ENCODE assay signal across 34 cellular contexts in the genomic region with DNA sequence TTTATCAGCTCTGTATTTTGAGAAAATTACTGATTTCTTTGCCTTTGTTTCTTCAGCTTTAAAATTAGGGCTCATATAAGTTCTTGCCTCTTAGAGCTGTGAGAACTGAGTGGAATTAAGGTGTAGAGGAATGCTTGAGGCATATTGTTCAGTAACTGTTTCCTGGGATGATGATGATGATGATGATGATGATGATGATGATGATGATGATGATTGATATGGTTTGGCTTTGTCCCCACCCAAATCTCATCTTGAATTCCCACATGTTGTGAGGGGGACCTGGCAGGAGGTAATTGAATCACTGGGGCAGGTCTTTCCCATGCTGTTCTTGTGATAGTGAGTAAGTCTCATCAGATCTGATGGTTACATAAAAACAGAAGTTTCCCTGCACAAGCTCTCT.
"Had no signal": no experiment of that assay in that cellular context is flagged by ENCODE, and none has a peak within 500 bp of the region (broad histone marks: within the 10 kb centered on the region; RNA-seq: fewer than 3 reads in every experiment).

No MANE protein-coding gene starts in this region.

- H3K4me1 ChIP-seq: adrenal gland, ascending aorta, body of pancreas, breast epithelium had no signal

- H3K36me3 ChIP-seq: adrenal gland, ascending aorta, brain microvascular endothelial cell, breast epithelium, cardiac muscle cell had no signal

- H3K4me3 ChIP-seq: adrenal gland, ascending aorta, body of pancreas, breast epithelium, cardiac muscle cell had no signal

- H3K9me3 ChIP-seq: adrenal gland, ascending aorta had no signal

- FAIRE-seq: astrocyte, bronchial epithelial cell had no signal

- H3K27ac ChIP-seq: adrenal gland, ascending aorta, body of pancreas, brain microvascular endothelial cell, breast epithelium, cardiac muscle cell had no signal

- H3K27me3 ChIP-seq: adrenal gland, ascending aorta, body of pancreas, brain microvascular endothelial cell, breast epithelium, cardiac muscle cell had no signal

- DNase-seq: activated effector memory CD4-positive, alpha-beta T cell treated with anti-CD3 and anti-CD28 coated beads, Interleukin-2, amount 50 U/mL, for 16 hours; activated effector memory CD4-positive, alpha-beta T cell treated with Interleukin-2 at 50 U/mL for 16 hours; activated gamma-delta T cell; activated gamma-delta T cell treated with Interleukin-2 at 50 U/mL for 16 hours; activated naive CD4-positive, alpha-beta T cell; activated naive CD4-positive, alpha-beta T cell treated with anti-CD3 and anti-CD28 coated beads for 36 hours; activated naive CD4-positive, alpha-beta T cell treated with anti-CD3 and anti-CD28 coated beads, Interleukin-2, amount 10 ng/mL, durations not matched to agents 7 days and 5 days; activated naive CD4-positive, alpha-beta T cell treated with anti-CD3 and anti-CD28 coated beads, Interleukin-2, amount 50 U/mL, for 16 hours; activated naive CD4-positive, alpha-beta T cell treated with Interleukin-2 at 50 U/mL for 16 hours; activated naive CD8-positive, alpha-beta T cell treated with anti-CD3 and anti-CD28 coated beads for 36 hours; activated naive CD8-positive, alpha-beta T cell treated with anti-CD3 and anti-CD28 coated beads, Interleukin-2, amount 10 ng/mL, durations not matched to agents 7 days and 5 days; activated naive CD8-positive, alpha-beta T cell treated with anti-CD3 and anti-CD28 coated beads, Interleukin-2, amount 50 U/mL, for 24 hours; activated T-cell treated with anti-CD3 and anti-CD28 coated beads, Interleukin-2, amount 50 U/mL, for 1 hour; activated T-cell treated with anti-CD3 and anti-CD28 coated beads, Interleukin-2, amount 50 U/mL, for 24 hours; activated T-cell treated with anti-CD3 and anti-CD28 coated beads, Interleukin-2, amount 50 U/mL, for 4 hours; activated T-cell treated with anti-CD3 and anti-CD28 coated beads, Interleukin-2, amount 50 U/mL, for 48 hours; activated T-cell treated with anti-CD3 and anti-CD28 coated beads, Interleukin-2, amount 50 U/mL, for 72 hours; adrenal gland; amniotic stem cell; amygdala; anterior cingulate cortex; aorta; body of pancreas; brain microvascular endothelial cell; caudate nucleus; central memory CD4-positive, alpha-beta T cell; cerebellar nuclear complex had no signal

- ATAC-seq: activated naive CD4-positive, alpha-beta T cell treated with anti-CD3 and anti-CD28 coated beads, Interleukin-2, amount 50 U/mL, for 72 hours; activated naive CD8-positive, alpha-beta T cell treated with anti-CD3 and anti-CD28 coated beads, Interleukin-2, amount 50 U/mL, for 24 hours; activated T-cell treated with anti-CD3 and anti-CD28 coated beads, Interleukin-2, amount 50 U/mL, for 4 hours; activated T-cell treated with anti-CD3 and anti-CD28 coated beads, Interleukin-2, amount 50 U/mL, for 72 hours; activated T-helper 17 cell treated with anti-CD3 and anti-CD28 coated beads, Interleukin-2, amount 50 U/mL, for 72 hours; body of pancreas had no signal
